Comparison of ENCODE assay signal across 6 cellular contexts in the genomic region with DNA sequence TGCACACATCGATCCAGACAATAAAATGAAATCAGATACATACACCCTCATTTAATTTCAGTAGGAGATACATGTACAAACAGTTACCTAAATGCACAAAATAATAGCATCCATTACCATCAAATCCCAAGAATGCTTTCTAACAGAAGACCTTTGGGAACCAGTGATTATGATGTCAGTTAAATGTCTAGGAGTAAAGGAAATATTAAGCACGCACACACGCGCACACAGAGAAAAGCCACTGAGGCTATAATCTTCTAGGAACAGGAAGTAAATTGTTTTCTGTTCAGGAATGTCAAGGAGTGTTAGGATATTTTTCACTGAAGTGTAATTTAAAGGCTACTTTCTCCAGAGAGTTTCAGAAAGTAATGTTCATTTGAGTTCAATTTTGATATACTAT.
"Had no signal": no experiment of that assay in that cellular context is flagged by ENCODE, and none has a peak within 500 bp of the region (broad histone marks: within the 10 kb centered on the region; RNA-seq: fewer than 3 reads in every experiment).

No MANE protein-coding gene starts in this region.

- DNase-seq: IMR-90, KBM-7 had no signal

- H3K4me3 ChIP-seq: K562 had no signal

- H3K27ac ChIP-seq: HL-60 had no signal

- FAIRE-seq: HepG2, HTR-8/SVneo, K562 had no signal
